Comparison of ENCODE assay signal across 2 cellular contexts in the genomic region with DNA sequence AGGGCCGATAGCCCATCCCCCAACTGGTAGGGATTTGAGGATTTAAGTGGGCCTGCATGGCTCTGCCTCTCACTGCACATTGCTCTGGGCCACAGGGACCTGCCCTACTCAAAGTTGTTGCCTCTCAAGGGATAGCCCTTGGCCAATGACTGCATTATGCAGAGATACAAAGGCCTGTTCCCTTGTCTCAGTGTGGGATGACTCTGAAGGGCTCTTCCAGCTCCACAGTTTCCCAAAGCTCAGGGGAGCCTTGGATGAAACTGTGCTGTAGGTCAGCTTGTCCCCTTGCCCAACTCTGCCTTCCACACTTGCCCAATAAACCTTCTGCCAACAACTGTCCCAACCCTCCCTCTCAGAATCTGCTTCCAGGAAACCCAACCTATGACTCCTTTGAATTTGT.
TF ChIP-seq lines count a peak whose summit lies in the region.

No MANE protein-coding gene starts in this region.

TF ChIP-seq in GM23338, 12 proteins besides CTCF, POLR2A, EP300 and RAD21:
- TF ChIP-seq NANOG (IDR thresholded peaks at IDR 0.05; ENCODE audit: borderline replicate concordance) (no peak), CREB1 (CRISPR knock-in tag; IDR thresholded peaks at IDR 0.05; ENCODE audit: low read depth) (no peak)

TF ChIP-seq in K562, 482 proteins besides CTCF, POLR2A, EP300 and RAD21:
- no peak for TF ChIP-seq MED1 (CRISPR knock-in tag; IDR thresholded peaks at IDR 0.05; ENCODE audit: borderline replicate concordance)
- TF ChIP-seq HIVEP1 (CRISPR knock-in tag; IDR thresholded peaks at IDR 0.05) = no peak
- no peak for TF ChIP-seq ZBTB33 (CRISPR knock-in tag; IDR thresholded peaks at IDR 0.05)
- TF ChIP-seq ZKSCAN1 (IDR thresholded peaks at IDR 0.05; ENCODE audit: low read depth, low read length) = no peak
- TF ChIP-seq CLOCK (CRISPR knock-in tag; IDR thresholded peaks at IDR 0.05; ENCODE audit: borderline replicate concordance) = no peak
- TF ChIP-seq, protein P1, sequence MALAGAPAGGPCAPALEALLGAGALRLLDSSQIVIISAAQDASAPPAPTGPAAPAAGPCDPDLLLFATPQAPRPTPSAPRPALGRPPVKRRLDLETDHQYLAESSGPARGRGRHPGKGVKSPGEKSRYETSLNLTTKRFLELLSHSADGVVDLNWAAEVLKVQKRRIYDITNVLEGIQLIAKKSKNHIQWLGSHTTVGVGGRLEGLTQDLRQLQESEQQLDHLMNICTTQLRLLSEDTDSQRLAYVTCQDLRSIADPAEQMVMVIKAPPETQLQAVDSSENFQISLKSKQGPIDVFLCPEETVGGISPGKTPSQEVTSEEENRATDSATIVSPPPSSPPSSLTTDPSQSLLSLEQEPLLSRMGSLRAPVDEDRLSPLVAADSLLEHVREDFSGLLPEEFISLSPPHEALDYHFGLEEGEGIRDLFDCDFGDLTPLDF (CRISPR knock-in tag; IDR thresholded peaks at IDR 0.05) = no peak
- TF ChIP-seq PCBP1 (IDR thresholded peaks at IDR 0.05; ENCODE audit: low read depth, low read length, poor library complexity, severe bottlenecking) = no peak
